In genomic region chr14:103735439-103735814, GRCh38 we compare ENCODE assay signal across 20 cellular contexts. TPM values are rescaled to one million over a fixed set of nuclear protein-coding genes. Genes with fewer than 3 reads are reported as not detected.
DNase-seq lines count a peak whose midpoint lies in the region; ATAC-seq, FAIRE-seq and TF ChIP-seq lines count a peak whose summit lies in the region.
"Had no signal": no experiment of that assay in that cellular context is flagged by ENCODE, and none has a peak within 500 bp of the region (broad histone marks: within the 10 kb centered on the region; RNA-seq: fewer than 3 reads in every experiment).

No MANE protein-coding gene starts in this region.

- TF ChIP-seq POLR2A in testis (IDR thresholded peaks at IDR 0.05) = no peak

- peaks cover 48% of the 10 kb centered on the region for H3K36me3 ChIP-seq in RWPE2 (ENCODE audit: low read depth)
- H3K36me3 ChIP-seq in endodermal cell (ENCODE audit: control insufficient read depth, insufficient read depth, low read length) = peaks cover 33% of the 10 kb centered on the region
- H3K36me3 ChIP-seq in testis (ENCODE audit: low read depth, missing control alignments) = no peaks in the 10 kb centered on the region
- peaks cover 9% of the 10 kb centered on the region; the same call in 1 of the 2 replicates for H3K36me3 ChIP-seq in PC-3 (ENCODE audit: low read depth, low read length)
- peaks cover 6 to 14% of the 10 kb centered on the region in 2 donors for H3K36me3 ChIP-seq in small intestine (ENCODE audit: control insufficient read depth in 2 of 2, insufficient read depth in 2 of 2, low read length in 2 of 2)

- 88 to 89% methylated on average over 3 to 7 of the region's 7 CpGs for WGBS in endodermal cell (ENCODE audit: insufficient coverage in 1 of 2, insufficient read length in 1 of 2), 2 experiments
- WGBS in testis, 2 donors = 33 to 42% methylated on average over 1 to 7 of the region's 7 CpGs
- 72 to 88% (median 80%) methylated on average over 7 of the region's 7 CpGs for WGBS in small intestine, 3 donors

- TF ChIP-seq CTCF in RWPE2 (IDR thresholded peaks at IDR 0.05; ENCODE audit: poor library complexity, severe bottlenecking) (no peak), endodermal cell (conservative IDR thresholded peaks at IDR 0.05) (no peak), testis (IDR thresholded peaks at IDR 0.05) (no peak), PC-3 (conservative IDR thresholded peaks at IDR 0.05; ENCODE audit: low read depth, low read length) (no peak)

- no peaks in the 10 kb centered on the region for H3K9me2 ChIP-seq in PC-3 (replicated peaks; ENCODE audit: low read length)

- H3K27ac ChIP-seq in RWPE2 (ENCODE audit: poor library complexity, severe bottlenecking) = no peak overlapping the region
- H3K27ac ChIP-seq in endodermal cell (ENCODE audit: low read depth, low read length) = peak overlapping the region; percentile 83
- peak overlapping the region in 1 of 2 donors; percentile 79 for H3K27ac ChIP-seq in testis
- H3K27ac ChIP-seq in PC-3 (ENCODE audit: low read length) = no peak overlapping the region
- no peak overlapping the region for H3K27ac ChIP-seq in small intestine (ENCODE audit: low read depth in 1 of 2, low read length in 1 of 2)

- BruUV-seq in PC-3 (replicated peaks; lab: Mats Ljungman, UMichigan) = no TSS peak

- no peaks in the 10 kb centered on the region for H4K20me1 ChIP-seq in PC-3 (ENCODE audit: low read length)

- H3K27me3 ChIP-seq in RWPE2 (ENCODE audit: insufficient read depth, poor library complexity, severe bottlenecking) (no peaks in the 10 kb centered on the region), endodermal cell (ENCODE audit: control insufficient read depth, insufficient read depth, low read length, poor library complexity, severe bottlenecking) (no peaks in the 10 kb centered on the region), testis (no peaks in the 10 kb centered on the region), PC-3 (ENCODE audit: low read length) (no peaks in the 10 kb centered on the region), small intestine (ENCODE audit: control insufficient read depth in 2 of 2, insufficient read depth in 2 of 2, low read length in 2 of 2) (no peaks in the 10 kb centered on the region)

- ATAC-seq in RWPE2 (ENCODE audit: low read depth) (peak; percentile 20; the same call in 1 of the 3 replicates), HG02798 (IDR thresholded peaks at IDR 0.05; ENCODE audit: poor library complexity, unreplicated experiment) (no peak), PC-3 (no peak)
- ATAC-seq: natural killer cell treated with Interleukin-12 subunit alpha and Interleukin-12 subunit beta and Interleukin-15 and Interleukin-18, amount 100 ng/mL, for 72 hours had no signal

- H3K4me3 ChIP-seq in RWPE2 (ENCODE audit: severe bottlenecking) (no peak overlapping the region), endodermal cell (ENCODE audit: low read length) (no peak overlapping the region), testis (no peak overlapping the region), PC-3 (ENCODE audit: low read length) (no peak overlapping the region), small intestine (ENCODE audit: low read depth in 1 of 2, low read length in 2 of 2) (no peak overlapping the region)
- H3K4me3 ChIP-seq: HAP-1, lung had no signal

- H3K27ac Mint-ChIP-seq in endodermal cell = no peak overlapping the region
- H3K27ac Mint-ChIP-seq: natural killer cell treated with Interleukin-12 subunit alpha and Interleukin-12 subunit beta and Interleukin-15 and Interleukin-18, amount 100 ng/mL, for 72 hours had no signal

- H3K4me2 ChIP-seq in PC-3 (ENCODE audit: low read length) = no peak overlapping the region

- POLR2A ChIA-PET in PC-3 (lab: Charles Lee; ENCODE audit: unreplicated experiment) = no interaction called here

- H3K4me3 Mint-ChIP-seq in endodermal cell = no peak overlapping the region
- H3K4me3 Mint-ChIP-seq: natural killer cell treated with Interleukin-12 subunit alpha and Interleukin-12 subunit beta and Interleukin-15 and Interleukin-18, amount 100 ng/mL, for 72 hours had no signal

- H3K4me1 Mint-ChIP-seq in endodermal cell = no peaks in the 10 kb centered on the region

- H3K79me2 ChIP-seq in PC-3 (ENCODE audit: low read length) = no peaks in the 10 kb centered on the region

- peak; percentile 49 for DNase-seq in RWPE2 (ENCODE audit: low spot score)
- no peak for DNase-seq in endodermal cell
- peak; percentile 29 to 55 for DNase-seq in lung microvascular endothelial cell (ENCODE audit: low read depth in 2 of 2)
- DNase-seq in testis = peak; percentile 61
- no peak for DNase-seq in stimulated activated CD4-positive, alpha-beta T cell treated with anti-CD3 and anti-CD28 coated beads, Interleukin-1b, Interleukin-23, amount 100 ng/mL, for 48 hours
- no peak for DNase-seq in PC-3
- DNase-seq in small intestine = no peak
- DNase-seq: activated CD4-positive, alpha-beta T cell treated with anti-CD3 and anti-CD28 coated beads for 1 hour; activated gamma-delta T cell treated with Interleukin-2 at 50 U/mL for 16 hours; Caco-2; effector CD8-positive, alpha-beta T cell; NCI-H1092; SHP77; stimulated activated CD4-positive, alpha-beta T cell treated with anti-CD3 and anti-CD28 coated beads, Interleukin-4, amount 100 ng/mL, for 1 hour; stimulated activated CD8-positive, alpha-beta memory T cell treated with anti-CD3 and anti-CD28 coated beads, Interleukin-4, amount 100 ng/mL, for 48 hours had no signal

- no peaks in the 10 kb centered on the region for H3F3A ChIP-seq in PC-3 (ENCODE audit: low read length, unreplicated experiment)

- peaks cover 42% of the 10 kb centered on the region for H3K36me3 Mint-ChIP-seq in endodermal cell (ENCODE audit: low read depth)
- H3K36me3 Mint-ChIP-seq: natural killer cell treated with Interleukin-12 subunit alpha and Interleukin-12 subunit beta and Interleukin-15 and Interleukin-18, amount 100 ng/mL, for 72 hours had no signal

- no peaks in the 10 kb centered on the region for H3K27me3 Mint-ChIP-seq in endodermal cell (ENCODE audit: insufficient read depth)
- H3K27me3 Mint-ChIP-seq: natural killer cell treated with Interleukin-12 subunit alpha and Interleukin-12 subunit beta and Interleukin-15 and Interleukin-18, amount 100 ng/mL, for 72 hours had no signal

- no peaks in the 10 kb centered on the region for H3K9me3 Mint-ChIP-seq in endodermal cell
- H3K9me3 Mint-ChIP-seq: natural killer cell treated with Interleukin-12 subunit alpha and Interleukin-12 subunit beta and Interleukin-15 and Interleukin-18, amount 100 ng/mL, for 72 hours had no signal

- H3K9ac ChIP-seq in endodermal cell (ENCODE audit: extremely low read depth, low read length, poor library complexity, severe bottlenecking) = no peak overlapping the region
- no peak overlapping the region for H3K9ac ChIP-seq in PC-3 (ENCODE audit: low read length)

- intact Hi-C loops in testis (cut with DNase I; ENCODE audit: low total_unique reads) (no loop called here), PC-3 (cut with micrococcal nuclease) (no loop called here)

- CTCF ChIA-PET in PC-3 (lab: Charles Lee) = no interaction called here

- H2AFZ ChIP-seq in PC-3 (ENCODE audit: low read length) = no peak overlapping the region

- no peaks in the 10 kb centered on the region for H3K9me3 ChIP-seq in RWPE2 (ENCODE audit: severe bottlenecking)
- H3K9me3 ChIP-seq in endodermal cell (ENCODE audit: control insufficient read depth, low read length) = no peaks in the 10 kb centered on the region
- no peaks in the 10 kb centered on the region for H3K9me3 ChIP-seq in testis
- H3K9me3 ChIP-seq in PC-3 (ENCODE audit: low read length) = no peaks in the 10 kb centered on the region
- no peaks in the 10 kb centered on the region for H3K9me3 ChIP-seq in small intestine (ENCODE audit: control insufficient read depth, low read depth)
- H3K9me3 ChIP-seq: Caco-2, HAP-1 had no signal

- no peak for FAIRE-seq in small intestine (lab: Jason Lieb, UNC)
- FAIRE-seq: astrocyte had no signal

- H3K4me1 ChIP-seq in RWPE2 (ENCODE audit: insufficient read depth, poor library complexity, severe bottlenecking) (no peaks in the 10 kb centered on the region), endodermal cell (ENCODE audit: control insufficient read depth, insufficient read depth, low read length) (no peaks in the 10 kb centered on the region), testis (peaks cover 39% of the 10 kb centered on the region), PC-3 (ENCODE audit: insufficient read depth, low read length) (no peaks in the 10 kb centered on the region), small intestine (ENCODE audit: control insufficient read depth in 2 of 2, insufficient read depth in 1 of 2, low read depth in 1 of 2, low read length in 1 of 2) (no peaks in the 10 kb centered on the region)
- H3K4me1 ChIP-seq: Caco-2, HAP-1 had no signal

RNA-seq across cellular contexts. Expression of gene ZFYVE21, which starts 19.8 kb away (rescaled TPM):
- total RNA-seq in endodermal cell (10 to 100 TPM; 42.5 to 55.6 TPM), lung microvascular endothelial cell (44.2 and 90.9 TPM in 2 replicates), testis (100 to 1,000 TPM; 194 to 251 TPM), PC-3 (2014; rRNA removed) (47.2 and 50.1 TPM in 2 replicates)
- polyA plus RNA-seq in endodermal cell (2013, experiment 1 of 2) = 42.1 TPM
- 40.3 TPM for polyA plus RNA-seq in endodermal cell (2013, experiment 2 of 2)
- polyA plus RNA-seq in testis (ENCODE audit: insufficient read depth, low read depth, low replicate concordance) (86.4 TPM), small intestine (10 to 100 TPM; 40.0 to 43.6 (median 40.5) TPM)

RNA-seq across cellular contexts. Expression of gene XRCC3, which starts 20.2 kb away (rescaled TPM):
- total RNA-seq in endodermal cell = 10 to 100 TPM; 39.2 to 42.6 TPM
- 22.5 TPM for polyA plus RNA-seq in endodermal cell (2013, experiment 1 of 2)
- polyA plus RNA-seq in endodermal cell (2013, experiment 2 of 2) = 24.3 TPM
- 6.3 and 8.9 TPM in 2 replicates for total RNA-seq in lung microvascular endothelial cell
- 10 to 100 TPM; 40.3 to 41.1 TPM for total RNA-seq in testis
- polyA plus RNA-seq in testis (ENCODE audit: insufficient read depth, low read depth, low replicate concordance) = 16.6 TPM
- total RNA-seq in PC-3 (2014; rRNA removed) = 61.3 and 80.3 TPM in 2 replicates
- polyA plus RNA-seq in small intestine = 10 to 100 TPM in 1 of 3 donors, 1 to 10 TPM in 2; 2.7 to 10.8 (median 3.8) TPM

Comparison
In these comparisons a context has a peak if more than half of its experiments do, and no peak if none do; other contexts are left out.
1. DNase-seq: peak in RWPE2 (single experiment), lung microvascular endothelial cell (2 of 2) and testis (single experiment); none in endodermal cell (single experiment), stimulated activated CD4-positive, alpha-beta T cell treated with anti-CD3 and anti-CD28 coated beads, Interleukin-1b, Interleukin-23, amount 100 ng/mL, for 48 hours (single experiment), PC-3 (single experiment) and small intestine (single experiment).